ENCODE assay signal across 8 cellular contexts in the genomic region with DNA sequence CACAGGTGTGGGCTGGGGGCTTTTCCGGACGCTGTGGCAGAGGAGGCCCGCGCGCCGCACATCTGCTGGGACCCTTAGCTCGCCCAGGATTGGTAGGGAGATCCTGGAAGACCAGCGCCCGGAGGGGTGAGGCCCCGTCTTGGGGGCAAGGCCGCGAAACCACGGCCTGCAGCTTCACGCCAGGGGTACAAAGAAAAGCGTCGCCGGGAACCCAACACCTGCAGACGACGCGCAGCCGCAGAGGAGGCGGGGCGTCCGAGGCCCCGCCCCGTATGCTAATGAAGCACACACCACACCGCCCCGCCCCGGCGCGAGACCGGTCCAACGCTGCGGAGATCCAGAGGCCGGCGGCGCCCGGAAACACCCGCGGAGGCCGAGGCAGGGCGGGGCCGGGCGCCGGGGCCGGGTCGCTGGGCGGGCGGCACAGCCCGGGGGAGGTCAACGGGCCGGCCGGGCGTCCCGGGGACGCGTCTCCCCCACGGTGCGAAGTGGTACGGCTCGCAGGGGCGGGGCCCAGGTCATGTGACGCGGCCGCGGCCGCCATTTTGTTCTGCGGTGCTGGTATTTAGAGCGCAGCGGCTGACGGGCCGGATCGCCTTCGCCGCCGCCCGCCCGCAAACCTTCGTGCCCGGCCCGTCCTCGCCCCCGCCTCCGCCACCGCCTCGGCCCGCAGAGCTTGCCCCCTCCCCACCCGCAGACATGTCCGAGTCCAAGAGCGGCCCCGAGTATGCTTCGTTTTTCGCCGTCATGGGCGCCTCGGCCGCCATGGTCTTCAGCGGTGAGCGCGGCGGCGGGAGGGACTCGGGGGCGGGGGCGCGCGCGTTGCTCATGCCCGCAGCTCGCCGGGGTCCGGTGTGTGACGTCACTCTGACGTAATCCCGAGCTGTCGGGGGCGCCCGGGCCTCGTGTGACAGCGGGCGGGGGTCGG. TPM values are rescaled to one million over a fixed set of nuclear protein-coding genes. Genes with fewer than 3 reads are reported as not detected.
DNase-seq lines count a peak whose midpoint lies in the region; TF ChIP-seq lines count a peak whose summit lies in the region.

A gene (plus strand): TSS at position 548 of the 928 bp plus-strand sequence. CDS start 152 bp downstream, at position 700.

- H3K4me3 ChIP-seq in HFF-Myc (replicated peaks; ENCODE audit: low read depth, low read length) (peak within 1 kb of the TSS; percentile 70), SK-N-MC (peak within 1 kb of the TSS; percentile 95)

- H3K27me3 Mint-ChIP-seq in activated naive CD4-positive, alpha-beta T cell treated with anti-CD3 and anti-CD28 coated beads, Interleukin-2, amount 10 ng/mL, durations not matched to agents 7 days and 5 days = peaks cover 24% of the 10 kb centered on the region

- H3K9ac ChIP-seq in SK-N-MC (ENCODE audit: insufficient read length) = peak within 1 kb of the TSS; percentile 97

- H3K27ac Mint-ChIP-seq in activated naive CD4-positive, alpha-beta T cell treated with anti-CD3 and anti-CD28 coated beads, Interleukin-2, amount 10 ng/mL, durations not matched to agents 7 days and 5 days = peak within 1 kb of the TSS; percentile 95

- CTCF ChIA-PET in activated naive CD4-positive, alpha-beta T cell treated with anti-CD3 and anti-CD28 coated beads, Interleukin-2, amount 10 ng/mL, durations not matched to agents 7 days and 5 days (lab: Charles Lee) = no interaction called here

- H3K9me3 Mint-ChIP-seq in activated naive CD4-positive, alpha-beta T cell treated with anti-CD3 and anti-CD28 coated beads, Interleukin-2, amount 10 ng/mL, durations not matched to agents 7 days and 5 days = no peaks in the 10 kb centered on the region

- peaks cover 8% of the 10 kb centered on the region for H3K36me3 Mint-ChIP-seq in activated naive CD4-positive, alpha-beta T cell treated with anti-CD3 and anti-CD28 coated beads, Interleukin-2, amount 10 ng/mL, durations not matched to agents 7 days and 5 days

- DNase-seq in GM04504 (ENCODE audit: low read depth) (peak; percentile 60), HFF-Myc (ENCODE audit: extremely low read depth, low read depth) (peak; percentile 55), NAMALWA (ENCODE audit: low spot score) (peak; percentile 95), SK-N-MC (ENCODE audit: low read depth, low spot score) (no peak), germinal center (ENCODE audit: low spot score) (peak; percentile 96), occipital lobe (lab: John Stamatoyannopoulos, UW) (peak; percentile 87), superior temporal gyrus (ENCODE audit: extremely low spot score) (peak; percentile 91)
- peak; percentile 94 for DNase-seq in activated naive CD4-positive, alpha-beta T cell treated with anti-CD3 and anti-CD28 coated beads, Interleukin-2, amount 10 ng/mL, durations not matched to agents 7 days and 5 days

- peak within 1 kb of the TSS; percentile 93 for H3K27ac ChIP-seq in SK-N-MC

- H3K36me3 ChIP-seq in SK-N-MC (ENCODE audit: insufficient read depth, low read length) = no peaks in the 10 kb centered on the region

- peaks cover 44% of the 10 kb centered on the region for H3K4me1 Mint-ChIP-seq in activated naive CD4-positive, alpha-beta T cell treated with anti-CD3 and anti-CD28 coated beads, Interleukin-2, amount 10 ng/mL, durations not matched to agents 7 days and 5 days

- peak within 1 kb of the TSS; percentile 91 for H3K4me3 Mint-ChIP-seq in activated naive CD4-positive, alpha-beta T cell treated with anti-CD3 and anti-CD28 coated beads, Interleukin-2, amount 10 ng/mL, durations not matched to agents 7 days and 5 days

- no peaks in the 10 kb centered on the region for H3K9me3 ChIP-seq in SK-N-MC (ENCODE audit: low read depth, low read length)

- TF ChIP-seq CTCF in HFF-Myc (IDR thresholded peaks at IDR 0.05; ENCODE audit: low read depth, low read length, missing control alignments) = no peak

RNA-seq across cellular contexts. Expression of the gene that starts here (rescaled TPM):
- 11.7 TPM for total RNA-seq in occipital lobe
